In the genomic region with DNA sequence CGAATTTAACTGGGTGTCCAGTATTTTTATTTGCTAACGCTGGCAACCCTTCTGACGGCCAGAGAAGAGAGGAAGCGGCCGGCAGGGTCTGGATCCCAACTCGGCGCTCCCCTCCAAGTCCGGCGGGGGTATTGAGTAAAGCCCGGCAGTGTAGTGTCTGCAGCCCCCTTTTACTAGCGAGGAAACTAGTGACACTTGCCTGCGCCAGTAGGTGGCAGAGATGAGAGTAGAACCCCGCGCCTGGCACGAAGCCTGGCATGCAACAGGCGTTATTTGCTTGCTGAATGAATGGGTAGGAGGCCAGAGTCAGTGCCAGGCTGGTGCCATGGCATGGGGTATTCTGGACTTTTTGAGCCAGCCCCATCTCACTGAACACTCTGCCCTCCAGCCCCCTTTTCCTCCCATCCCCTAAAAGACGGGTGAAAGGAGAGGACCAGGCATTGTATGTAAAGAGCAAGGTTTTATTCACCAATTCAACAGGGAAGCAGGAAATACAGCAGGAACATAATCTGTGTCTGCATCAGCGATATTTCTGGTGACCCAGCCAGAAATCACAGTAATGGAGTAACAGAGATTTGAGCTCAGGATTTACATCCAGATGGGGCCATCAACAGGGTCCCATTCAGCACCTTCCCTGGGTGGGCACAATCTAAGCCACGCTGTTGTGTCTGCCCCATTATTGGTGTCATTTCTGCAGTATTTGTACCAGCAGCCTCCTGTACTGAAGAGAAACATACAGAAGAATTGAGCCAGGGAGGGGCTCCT, we compare ENCODE assay signal across 8 cellular contexts. TPM values are rescaled to one million over a fixed set of nuclear protein-coding genes. Genes with fewer than 3 reads are reported as not detected.
DNase-seq lines count a peak whose midpoint lies in the region; ATAC-seq and TF ChIP-seq lines count a peak whose summit lies in the region.

No MANE protein-coding gene starts in this region.

- H3K27ac ChIP-seq in dorsolateral prefrontal cortex (peak overlapping the region; percentile 52 to 99 (median 93)), right lobe of liver (peak overlapping the region; percentile 59 to 75 (median 73))

- no peaks in the 10 kb centered on the region for H3K27me3 Mint-ChIP-seq in activated CD4-positive, alpha-beta memory T cell treated with anti-CD3 and anti-CD28 coated beads for 36 hours

- 9% methylated on average over 13 of the region's 19 CpGs for WGBS in right lobe of liver (ENCODE audit: insufficient coverage, low coverage, low lambda C conversion rate, missing lambda C conversion rate)

- peak; percentile 82 for DNase-seq in G401 (ENCODE audit: low spot score)
- peak; percentile 82 for DNase-seq in NCI-H748 (lab: John Stamatoyannopoulos, UW; ENCODE audit: unreplicated experiment)
- peak; percentile 89 for DNase-seq in activated CD4-positive, alpha-beta memory T cell treated with anti-CD3 and anti-CD28 coated beads for 36 hours
- peak; percentile 77 to 93 (median 90) for DNase-seq in dorsolateral prefrontal cortex
- DNase-seq in right lobe of liver, result peak; percentile 86 to 90 (median 90)
- peak; percentile 80 for DNase-seq in stimulated activated CD4-positive, alpha-beta T cell treated with anti-CD3 and anti-CD28 coated beads, Interleukin-4, amount 100 ng/mL, for 24 hours

- CTCF ChIA-PET in activated CD4-positive, alpha-beta memory T cell treated with anti-CD3 and anti-CD28 coated beads for 36 hours (lab: Charles Lee), result interaction anchor here (0.8 to 4.5 kb wide), 22 partner anchors 9 to 274 kb away, joined by 3 to 25 read pairs (median 6); a partner anchor contains a TSS

- H3K36me3 ChIP-seq in right lobe of liver, result peaks cover 0 to 20% (median under 1%) of the 10 kb centered on the region in 4 donors

- peak overlapping the region; percentile 60 to 99 (median 84) for H3K4me3 ChIP-seq in dorsolateral prefrontal cortex
- peak overlapping the region; percentile 77 to 98 (median 79) for H3K4me3 ChIP-seq in right lobe of liver

- TF ChIP-seq POLR2A in right lobe of liver (IDR thresholded peaks at IDR 0.05), result no peak

- TF ChIP-seq CTCF in dorsolateral prefrontal cortex (IDR thresholded peaks at IDR 0.05 in 54 of 56, conservative IDR thresholded peaks at IDR 0.05 in 2 of 56; ENCODE audit: low read depth in 1 of 56, partially characterized antibody in 56 of 56) (peak in 55 of 56 donors; percentile 41 to 84 (median 73)), right lobe of liver (IDR thresholded peaks at IDR 0.05) (peak; percentile 68 to 76 (median 74))

- H3K9me3 ChIP-seq in right lobe of liver, result no peaks in the 10 kb centered on the region

- peak overlapping the region; percentile 97 for H3K4me3 Mint-ChIP-seq in activated CD4-positive, alpha-beta memory T cell treated with anti-CD3 and anti-CD28 coated beads for 36 hours

- no peaks in the 10 kb centered on the region for H3K27me3 ChIP-seq in dorsolateral prefrontal cortex
- H3K27me3 ChIP-seq in right lobe of liver, result no peaks in the 10 kb centered on the region

- peak; percentile 36 for ATAC-seq in HG03432 (IDR thresholded peaks at IDR 0.05; ENCODE audit: unreplicated experiment)
- ATAC-seq in right lobe of liver, result peak; percentile 70 to 78 (median 74)
- ATAC-seq in HG02678 (IDR thresholded peaks at IDR 0.05; ENCODE audit: unreplicated experiment), result no peak

- intact Hi-C loops in activated CD4-positive, alpha-beta memory T cell treated with anti-CD3 and anti-CD28 coated beads for 36 hours (cut with micrococcal nuclease), result loop anchor here (1.0 to 5.0 kb wide), 9 partner anchors 14 to 273 kb away; a partner anchor contains a TSS
- intact Hi-C loops in dorsolateral prefrontal cortex (cut with DNase I) (loop anchor here (1.0 to 5.0 kb wide), 9 partner anchors 21 to 272 kb away; a partner anchor contains a TSS), right lobe of liver (cut with DNase I) (loop anchor here in 1 of 2 donors (10.0 kb wide), 2 partner anchors 60 to 230 kb away; a partner anchor contains a TSS)

- in situ Hi-C loops in G401 (cut with HindIII; ENCODE audit: low sequenced_read_pairs), result no loop called here

- no peaks in the 10 kb centered on the region for H3K9me3 Mint-ChIP-seq in activated CD4-positive, alpha-beta memory T cell treated with anti-CD3 and anti-CD28 coated beads for 36 hours

- POLR2A ChIA-PET in activated CD4-positive, alpha-beta memory T cell treated with anti-CD3 and anti-CD28 coated beads for 36 hours (lab: Charles Lee), result interaction anchor here (0.9 to 2.6 kb wide), 10 partner anchors 8 to 94 kb away, joined by 3 to 9 read pairs (median 4); a partner anchor contains a TSS

- H3K4me1 Mint-ChIP-seq in activated CD4-positive, alpha-beta memory T cell treated with anti-CD3 and anti-CD28 coated beads for 36 hours (ENCODE audit: low read depth), result peaks cover 47% of the 10 kb centered on the region

- H3K4me1 ChIP-seq in right lobe of liver, result peaks cover 0 to 15% (median 0%) of the 10 kb centered on the region in 4 donors

- H3K36me3 Mint-ChIP-seq in activated CD4-positive, alpha-beta memory T cell treated with anti-CD3 and anti-CD28 coated beads for 36 hours, result peaks cover 10% of the 10 kb centered on the region

- peak overlapping the region; percentile 69 for H3K27ac Mint-ChIP-seq in activated CD4-positive, alpha-beta memory T cell treated with anti-CD3 and anti-CD28 coated beads for 36 hours

RNA-seq across cellular contexts. Expression of a gene that starts 0.8 kb away (rescaled TPM):
- 55.7 and 60.4 TPM in 2 replicates for total RNA-seq in G401 (2014; rRNA removed; shearing (Covaris generic))
- 10 to 100 TPM; 13.7 to 14.9 TPM for total RNA-seq in activated CD4-positive, alpha-beta memory T cell treated with anti-CD3 and anti-CD28 coated beads for 36 hours
- total RNA-seq in dorsolateral prefrontal cortex, result 10 to 100 TPM; 13.8 to 34.6 (median 19.4) TPM
- total RNA-seq in right lobe of liver, result 10 to 100 TPM in 1 of 6 experiments, 1 to 10 TPM in 5; 6.3 to 11.1 (median 8.1) TPM

RNA-seq across cellular contexts. Expression of a gene that starts 3.1 kb away (rescaled TPM):
- total RNA-seq in G401 (2014; rRNA removed; shearing (Covaris generic)), result 4.5 and 5.6 TPM in 2 replicates
- total RNA-seq in activated CD4-positive, alpha-beta memory T cell treated with anti-CD3 and anti-CD28 coated beads for 36 hours, result 1 to 10 TPM; 6.2 to 7.8 TPM
- 10 to 100 TPM in 7 of 120 experiments, 1 to 10 TPM in 112, under 1 TPM in 1; 0.71 to 14.1 (median 4.9) TPM for total RNA-seq in dorsolateral prefrontal cortex
- 1 to 10 TPM in 4 of 6 experiments, under 1 TPM in 2; 0.76 to 3.8 (median 1.7) TPM for total RNA-seq in right lobe of liver

RNA-seq across cellular contexts. Expression of a gene that starts 54.1 kb away (rescaled TPM):
- total RNA-seq in G401 (2014; rRNA removed; shearing (Covaris generic)), result 11.9 and 17.6 TPM in 2 replicates
- 1 to 10 TPM; 7.5 to 9.5 TPM for total RNA-seq in activated CD4-positive, alpha-beta memory T cell treated with anti-CD3 and anti-CD28 coated beads for 36 hours
- total RNA-seq in dorsolateral prefrontal cortex (10 to 100 TPM in 8 of 120 experiments, 1 to 10 TPM in 112; 3.6 to 14.0 (median 7.1) TPM), right lobe of liver (1 to 10 TPM; 4.5 to 8.7 (median 6.8) TPM)
